17 cellular contexts compared by ENCODE assay signal in the genomic region with DNA sequence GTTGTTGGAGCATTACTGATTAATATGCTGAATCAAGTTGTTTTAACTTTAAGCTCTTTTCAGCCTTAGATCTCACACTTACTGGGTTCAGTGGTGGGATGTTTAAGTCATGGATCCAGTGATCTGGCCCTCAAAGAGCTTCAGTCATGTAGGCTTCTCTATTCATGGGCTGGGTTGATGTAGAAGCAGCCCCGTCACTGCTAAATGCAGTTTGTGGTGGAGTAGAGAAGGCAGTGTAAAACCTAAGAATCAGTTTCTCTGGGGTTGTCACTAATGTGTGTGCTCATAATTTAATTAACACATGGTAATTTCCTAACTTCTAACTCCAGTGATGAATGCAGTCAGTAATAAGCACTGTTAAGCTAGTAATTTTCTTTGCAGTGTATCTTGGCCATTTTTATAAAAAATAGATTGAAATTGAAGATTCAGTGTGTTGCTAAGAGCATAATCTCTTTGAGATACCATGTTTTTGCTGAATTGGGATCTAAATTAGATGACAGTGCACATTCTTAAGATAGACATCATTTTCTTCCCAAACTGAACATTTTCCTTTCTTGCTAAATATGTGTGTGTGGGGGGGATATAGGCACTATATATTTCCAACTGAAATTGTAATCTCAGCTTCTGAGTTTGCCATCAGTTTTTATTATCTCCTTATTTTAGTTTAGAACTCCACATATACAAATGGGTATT. TPM values are rescaled to one million over a fixed set of nuclear protein-coding genes. Genes with fewer than 3 reads are reported as not detected.
DNase-seq lines count a peak whose midpoint lies in the region; ATAC-seq and TF ChIP-seq lines count a peak whose summit lies in the region.
"Had no signal": no experiment of that assay in that cellular context is flagged by ENCODE, and none has a peak within 500 bp of the region (broad histone marks: within the 10 kb centered on the region; RNA-seq: fewer than 3 reads in every experiment).

No MANE protein-coding gene starts in this region.

- H3K9ac ChIP-seq in MM.1S (ENCODE audit: low read length): no peak overlapping the region; the same call in 1 of the 2 replicates
- H3K9ac ChIP-seq: BLaER1 had no signal

- H3K36me3 ChIP-seq in MM.1S (replicated peaks; ENCODE audit: insufficient read depth, low read length) (peaks cover 17% of the 10 kb centered on the region), right atrium auricular region (no peaks in the 10 kb centered on the region), body of pancreas (replicated peaks in 1 of 2; ENCODE audit: insufficient read depth in 1 of 2, low read depth in 2 of 2) (no peaks in the 10 kb centered on the region)

- H2AFZ ChIP-seq in MM.1S (ENCODE audit: low read length): no peak overlapping the region
- H2AFZ ChIP-seq: PC-9 had no signal

- no peaks in the 10 kb centered on the region for H3K27me3 Mint-ChIP-seq in activated T-cell treated with anti-CD3 and anti-CD28 coated beads, Interleukin-2, amount 50 U/mL, for 72 hours (ENCODE audit: low read depth)

- TF ChIP-seq POLR2A in body of pancreas (IDR thresholded peaks at IDR 0.05): no peak

- H3K27me3 ChIP-seq in MM.1S (replicated peaks; ENCODE audit: insufficient read depth, low read length): no peaks in the 10 kb centered on the region
- no peaks in the 10 kb centered on the region for H3K27me3 ChIP-seq in right atrium auricular region
- no peaks in the 10 kb centered on the region for H3K27me3 ChIP-seq in body of pancreas
- H3K27me3 ChIP-seq: BLaER1, SJCRH30 had no signal

- H3K4me1 Mint-ChIP-seq in activated T-cell treated with anti-CD3 and anti-CD28 coated beads, Interleukin-2, amount 50 U/mL, for 72 hours (ENCODE audit: low read depth): peaks cover 76% of the 10 kb centered on the region

- H3K9me3 ChIP-seq in MM.1S (replicated peaks; ENCODE audit: insufficient read depth, low read length): no peaks in the 10 kb centered on the region
- H3K9me3 ChIP-seq in right atrium auricular region: no peaks in the 10 kb centered on the region
- H3K9me3 ChIP-seq in body of pancreas: no peaks in the 10 kb centered on the region
- H3K9me3 ChIP-seq: BLaER1, SJCRH30 had no signal

- peak overlapping the region; percentile 16; the same call in 1 of the 2 replicates for H3K27ac ChIP-seq in MM.1S (ENCODE audit: low read length)
- no peak overlapping the region for H3K27ac ChIP-seq in right atrium auricular region
- no peak overlapping the region for H3K27ac ChIP-seq in body of pancreas
- H3K27ac ChIP-seq: 22Rv1, BLaER1, PC-9, SJCRH30 had no signal

- no peak for ATAC-seq in activated T-cell treated with anti-CD3 and anti-CD28 coated beads, Interleukin-2, amount 50 U/mL, for 72 hours (replicated peaks in 1 of 2)
- no peak for ATAC-seq in body of pancreas

- H3K36me3 Mint-ChIP-seq in activated T-cell treated with anti-CD3 and anti-CD28 coated beads, Interleukin-2, amount 50 U/mL, for 72 hours (ENCODE audit: insufficient read depth in 2 of 2): peaks cover 3 to 9% of the 10 kb centered on the region in 2 donors

- DNase-seq in activated T-cell treated with anti-CD3 and anti-CD28 coated beads, Interleukin-2, amount 50 U/mL, for 72 hours: no peak
- no peak for DNase-seq in activated T-cell treated with anti-CD3 and anti-CD28 coated beads, Interleukin-2, amount 50 U/mL, for 1 hour
- DNase-seq in MM.1S (no peak), choroid plexus epithelial cell (ENCODE audit: low read depth) (peak; percentile 16), NCI-H526 (lab: John Stamatoyannopoulos, UW) (no peak), right atrium auricular region (ENCODE audit: low spot score) (no peak), body of pancreas (no peak)
- DNase-seq in stimulated activated CD4-positive, alpha-beta T cell treated with anti-CD3 and anti-CD28 coated beads, Interleukin-4, amount 100 ng/mL, for 24 hours: no peak
- DNase-seq: DMS 273 treated with DMSO at 0.1 percent for 48 hours, NCI-H1417 treated with DMSO at 0.1 percent for 48 hours, NCI-H2029, NCI-H2171 treated with DMSO at 0.1 percent for 48 hours, NCI-H774, PC-9, SJCRH30 had no signal

- intact Hi-C loops in body of pancreas (cut with DNase I): no loop called here

- WGBS in body of pancreas, 2 donors: 81 to 100% methylated on average over 1 of the region's 1 CpG

- peak overlapping the region; percentile 64 for H3K27ac Mint-ChIP-seq in activated T-cell treated with anti-CD3 and anti-CD28 coated beads, Interleukin-2, amount 50 U/mL, for 72 hours

- peaks cover 62% of the 10 kb centered on the region for H4K20me1 ChIP-seq in MM.1S (ENCODE audit: insufficient read depth, low read length)

- no peak overlapping the region for H3K4me3 ChIP-seq in MM.1S (ENCODE audit: low read length)
- no peak overlapping the region for H3K4me3 ChIP-seq in choroid plexus epithelial cell (ENCODE audit: low read depth, low read length)
- H3K4me3 ChIP-seq in right atrium auricular region: no peak overlapping the region
- H3K4me3 ChIP-seq in body of pancreas: no peak overlapping the region
- H3K4me3 ChIP-seq: BLaER1, PC-9, SJCRH30 had no signal

- H3K4me1 ChIP-seq in MM.1S (ENCODE audit: low read length) (peaks cover 82% of the 10 kb centered on the region), right atrium auricular region (peaks cover 0 to 48% of the 10 kb centered on the region in 2 donors), body of pancreas (peaks cover 63% of the 10 kb centered on the region)
- H3K4me1 ChIP-seq: SJCRH30 had no signal

- peaks cover 17% of the 10 kb centered on the region for H3F3A ChIP-seq in MM.1S (ENCODE audit: insufficient read depth, low read length)

- no peak overlapping the region for H3K4me3 Mint-ChIP-seq in activated T-cell treated with anti-CD3 and anti-CD28 coated beads, Interleukin-2, amount 50 U/mL, for 72 hours

- H3K9me2 ChIP-seq in MM.1S (replicated peaks; ENCODE audit: insufficient read depth, low read length): no peaks in the 10 kb centered on the region

- peaks cover 98% of the 10 kb centered on the region for H3K79me2 ChIP-seq in MM.1S (ENCODE audit: low read length)

- TF ChIP-seq CTCF in MM.1S (IDR thresholded peaks at IDR 0.05; ENCODE audit: low read length) (no peak), choroid plexus epithelial cell (conservative IDR thresholded peaks at IDR 0.05; ENCODE audit: low read depth, low read length) (no peak), right atrium auricular region (IDR thresholded peaks at IDR 0.05) (no peak), body of pancreas (IDR thresholded peaks at IDR 0.05) (no peak)

- H3K4me2 ChIP-seq in MM.1S (ENCODE audit: low read depth, low read length): peak overlapping the region; percentile 49; the same call in 1 of the 2 replicates
- H3K4me2 ChIP-seq: BLaER1, PC-9 had no signal

- no peaks in the 10 kb centered on the region for H3K9me3 Mint-ChIP-seq in activated T-cell treated with anti-CD3 and anti-CD28 coated beads, Interleukin-2, amount 50 U/mL, for 72 hours

RNA-seq across cellular contexts. Expression of a gene that starts 9.0 kb away (rescaled TPM):
- 100 to 1,000 TPM; 154 to 160 TPM for total RNA-seq in activated T-cell treated with anti-CD3 and anti-CD28 coated beads, Interleukin-2, amount 50 U/mL, for 72 hours
- total RNA-seq in right atrium auricular region (10 to 100 TPM; 26.6 to 34.7 TPM), body of pancreas (10 to 100 TPM; 15.5 to 30.4 TPM)

RNA-seq across cellular contexts. Expression of a gene that starts 9.2 kb away (rescaled TPM):
- 10 to 100 TPM; 15.4 to 22.6 TPM for total RNA-seq in activated T-cell treated with anti-CD3 and anti-CD28 coated beads, Interleukin-2, amount 50 U/mL, for 72 hours
- total RNA-seq in right atrium auricular region: 1 to 10 TPM; 6.8 to 8.1 TPM
- total RNA-seq in body of pancreas: 10 to 100 TPM; 15.6 to 35.3 TPM

RNA-seq across cellular contexts. Expression of a gene that starts 30.6 kb away (rescaled TPM):
- total RNA-seq in activated T-cell treated with anti-CD3 and anti-CD28 coated beads, Interleukin-2, amount 50 U/mL, for 72 hours: 10 to 100 TPM; 15.7 to 16.9 TPM
- total RNA-seq in right atrium auricular region (1 to 10 TPM; 3.0 to 8.4 TPM), body of pancreas (1 to 10 TPM; 1.6 to 8.6 TPM)

Comparison
In these comparisons a context has a peak if more than half of its experiments do, and no peak if none do; other contexts are left out.
1. RNA of a gene that starts 9.0 kb away (total RNA-seq): 154 to 160 TPM in activated T-cell treated with anti-CD3 and anti-CD28 coated beads, Interleukin-2, amount 50 U/mL, for 72 hours; 26.6 to 34.7 TPM in right atrium auricular region and 15.5 to 30.4 TPM in body of pancreas; every median in the first group is over 4 times any median in the second.